Comparison of ENCODE assay signal across 15 cellular contexts in the genomic region with DNA sequence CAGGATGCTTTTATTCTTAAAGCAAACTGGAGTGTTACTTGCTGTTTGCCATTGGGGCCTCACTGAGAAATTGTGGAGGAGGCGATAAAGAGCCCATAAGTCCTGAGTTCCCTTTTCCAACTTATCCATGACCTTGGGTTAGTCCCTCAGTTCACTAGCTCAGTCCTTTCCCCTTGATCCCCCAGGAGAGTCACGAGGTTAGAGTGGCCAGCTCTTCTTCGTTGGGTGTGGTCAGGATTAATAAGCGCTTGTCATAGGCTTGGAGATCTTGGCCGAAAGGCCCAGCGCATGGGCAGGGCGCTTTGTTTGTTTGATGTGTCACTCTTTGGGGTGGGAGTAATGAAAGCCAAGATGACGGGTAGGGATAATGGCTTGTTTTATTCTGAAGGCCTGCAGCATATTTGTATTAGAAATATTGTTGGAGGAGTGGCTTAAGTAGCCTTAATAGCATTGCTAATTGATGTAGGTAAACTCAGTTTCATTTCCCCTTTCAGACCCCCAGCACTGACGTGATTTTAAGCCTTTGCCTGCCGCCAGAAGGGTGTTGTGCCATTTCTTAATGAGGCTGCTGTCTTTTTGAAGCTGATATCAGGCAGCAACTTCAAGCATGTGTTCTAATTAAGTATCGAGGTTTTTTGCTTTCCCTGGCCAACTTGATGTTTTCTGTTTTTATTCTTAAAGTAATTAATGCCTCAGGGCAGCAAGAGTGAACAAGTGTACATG. TPM values are rescaled to one million over a fixed set of nuclear protein-coding genes. Genes with fewer than 3 reads are reported as not detected.
DNase-seq lines count a peak whose midpoint lies in the region; FAIRE-seq and TF ChIP-seq lines count a peak whose summit lies in the region.
"Had no signal": no experiment of that assay in that cellular context is flagged by ENCODE, and none has a peak within 500 bp of the region (broad histone marks: within the 10 kb centered on the region; RNA-seq: fewer than 3 reads in every experiment).

No MANE protein-coding gene starts in this region.

- TF ChIP-seq POLR2A in breast epithelium (IDR thresholded peaks at IDR 0.05): no peak

- intact Hi-C loops in breast epithelium (cut with DNase I; ENCODE audit: low total_unique reads): no loop called here

- H3K9me3 Mint-ChIP-seq in type B pancreatic cell: no peaks in the 10 kb centered on the region

- H3K4me1 Mint-ChIP-seq in type B pancreatic cell (ENCODE audit: unreplicated experiment): peaks cover 34% of the 10 kb centered on the region

- H3K4me3 Mint-ChIP-seq in type B pancreatic cell: no peak overlapping the region
- H3K4me3 Mint-ChIP-seq: activated CD4-positive, alpha-beta T cell treated with anti-CD3 and anti-CD28 coated beads for 36 hours had no signal

- peaks cover 25% of the 10 kb centered on the region for H3K36me3 Mint-ChIP-seq in type B pancreatic cell

- H3K27me3 ChIP-seq in MM.1S (replicated peaks; ENCODE audit: insufficient read depth, low read length): no peaks in the 10 kb centered on the region
- H3K27me3 ChIP-seq in breast epithelium: no peaks in the 10 kb centered on the region

- H3K79me2 ChIP-seq in MM.1S (ENCODE audit: low read length): no peaks in the 10 kb centered on the region

- no peaks in the 10 kb centered on the region for H3K9me3 ChIP-seq in MM.1S (replicated peaks; ENCODE audit: insufficient read depth, low read length)
- H3K9me3 ChIP-seq in breast epithelium: no peaks in the 10 kb centered on the region
- H3K9me3 ChIP-seq: thoracic aorta had no signal

- H3K4me1 ChIP-seq in MM.1S (ENCODE audit: low read length): peaks cover 40% of the 10 kb centered on the region
- H3K4me1 ChIP-seq in breast epithelium: peaks cover 0 to 8% of the 10 kb centered on the region in 2 donors

- no peak for FAIRE-seq in frontal cortex (lab: Jason Lieb, UNC)
- FAIRE-seq: A204.1 had no signal

- H3K9ac ChIP-seq in MM.1S (ENCODE audit: low read length): no peak overlapping the region

- H3K4me2 ChIP-seq in MM.1S (ENCODE audit: low read depth, low read length): peak overlapping the region; percentile 31; the same call in 1 of the 2 replicates

- H3K27ac ChIP-seq in MM.1S (ENCODE audit: low read length): peak overlapping the region; percentile 78; the same call in 1 of the 2 replicates
- peak overlapping the region; percentile 20 to 56 for H3K27ac ChIP-seq in breast epithelium
- H3K27ac ChIP-seq: thoracic aorta had no signal

- peak overlapping the region; percentile 60 for H3K27ac Mint-ChIP-seq in type B pancreatic cell
- H3K27ac Mint-ChIP-seq: activated CD4-positive, alpha-beta T cell treated with anti-CD3 and anti-CD28 coated beads for 36 hours had no signal

- no peak overlapping the region for H3K4me3 ChIP-seq in MM.1S (ENCODE audit: low read length)
- no peak overlapping the region for H3K4me3 ChIP-seq in breast epithelium
- H3K4me3 ChIP-seq: thoracic aorta had no signal

- H3K27me3 Mint-ChIP-seq in type B pancreatic cell: no peaks in the 10 kb centered on the region
- H3K27me3 Mint-ChIP-seq: activated CD4-positive, alpha-beta T cell treated with anti-CD3 and anti-CD28 coated beads for 36 hours had no signal

- H3F3A ChIP-seq in MM.1S (ENCODE audit: insufficient read depth, low read length): peaks cover 25% of the 10 kb centered on the region

- H4K20me1 ChIP-seq in MM.1S (ENCODE audit: insufficient read depth, low read length): no peaks in the 10 kb centered on the region

- H2AFZ ChIP-seq in MM.1S (ENCODE audit: low read length): no peak overlapping the region

- H3K9me2 ChIP-seq in MM.1S (replicated peaks; ENCODE audit: insufficient read depth, low read length): no peaks in the 10 kb centered on the region

- peak; percentile 42 for DNase-seq in NCI-H82 (lab: John Stamatoyannopoulos, UW)
- no peak for DNase-seq in NCI-H82 treated with DMSO at 0.1 percent for 48 hours (lab: John Stamatoyannopoulos, UW; ENCODE audit: unreplicated experiment)
- DNase-seq in MM.1S: peak; percentile 22
- no peak for DNase-seq in breast epithelium (ENCODE audit: low spot score in 2 of 2)
- no peak for DNase-seq in type B pancreatic cell (ENCODE audit: extremely low spot score, unreplicated experiment)
- DNase-seq in NCI-H187 (lab: John Stamatoyannopoulos, UW): no peak
- DNase-seq in ureter (ENCODE audit: low spot score): no peak
- DNase-seq in frontal cortex (ENCODE audit: low spot score in 2 of 2): no peak
- DNase-seq: activated CD4-positive, alpha-beta T cell treated with anti-CD3 and anti-CD28 coated beads for 36 hours; activated T-cell treated with anti-CD3 and anti-CD28 coated beads, Interleukin-2, amount 50 U/mL, for 1 hour; COR-L47; mesendoderm; NCI-H146 had no signal

- H3K36me3 ChIP-seq in MM.1S (replicated peaks; ENCODE audit: insufficient read depth, low read length) (no peaks in the 10 kb centered on the region), breast epithelium (no peaks in the 10 kb centered on the region)
- H3K36me3 ChIP-seq: thoracic aorta had no signal

- no peak for TF ChIP-seq CTCF in MM.1S (IDR thresholded peaks at IDR 0.05; ENCODE audit: low read length)
- TF ChIP-seq CTCF in breast epithelium (IDR thresholded peaks at IDR 0.05): no peak
- no peak for TF ChIP-seq CTCF in type B pancreatic cell (conservative IDR thresholded peaks at IDR 0.05)

RNA-seq across cellular contexts. Expression of a gene that starts 15.7 kb away (rescaled TPM):
- total RNA-seq in breast epithelium (10 to 100 TPM in 2 of 3 donors, 1 to 10 TPM in 1; 2.1 to 86.3 (median 40.0) TPM), type B pancreatic cell (ENCODE audit: low replicate concordance) (37.4 and 120 TPM in 2 replicates), ureter (61.6 TPM), frontal cortex (4.9 TPM)

Comparison
In these comparisons a context has a peak if more than half of its experiments do, and no peak if none do; other contexts are left out.
1. DNase-seq: peak in NCI-H82 (single experiment) and MM.1S (single experiment); none in NCI-H82 treated with DMSO at 0.1 percent for 48 hours (single experiment), breast epithelium (0 of 2), type B pancreatic cell (single experiment), NCI-H187 (0 of 2), ureter (single experiment) and frontal cortex (0 of 2).